8 cellular contexts compared by ENCODE assay signal in the genomic region with DNA sequence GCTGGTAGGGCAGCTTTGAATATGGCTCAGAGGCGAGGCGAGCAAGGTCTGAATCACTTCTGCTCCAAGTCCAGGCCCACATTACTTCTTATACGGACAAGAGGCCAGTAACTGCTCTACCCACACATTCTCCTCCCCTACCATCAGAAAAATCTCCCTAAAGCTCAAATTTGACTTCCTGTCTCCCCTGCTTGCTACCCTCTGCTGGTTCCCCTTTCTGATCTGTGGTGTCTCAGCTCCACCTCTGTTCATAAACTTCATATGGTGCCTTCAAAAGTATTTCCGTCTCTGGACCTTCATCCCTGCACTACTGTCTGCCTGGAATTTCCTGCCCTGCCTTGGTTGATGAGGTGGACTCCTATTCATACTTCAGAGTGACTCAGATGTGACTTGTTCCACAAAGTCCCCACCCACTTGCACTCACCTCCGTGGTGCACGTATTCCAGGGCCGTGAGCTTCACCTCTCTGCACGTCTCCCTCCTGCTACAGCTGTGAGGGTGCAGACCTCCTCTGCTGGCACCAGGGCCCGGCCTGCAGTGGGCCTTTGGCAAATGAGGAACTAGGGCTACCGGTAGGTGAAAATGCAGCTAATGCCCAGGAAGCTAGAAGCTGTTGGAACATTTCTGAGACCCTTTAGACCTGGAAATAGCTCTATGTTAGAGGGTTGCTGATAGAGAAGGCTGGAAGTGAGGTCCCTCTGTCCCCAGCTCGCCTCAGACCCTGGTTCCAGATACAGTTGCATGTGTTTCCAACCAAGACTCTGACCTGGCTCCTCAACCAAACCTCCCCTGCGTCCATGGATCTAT. TPM values are rescaled to one million over a fixed set of nuclear protein-coding genes. Genes with fewer than 3 reads are reported as not detected.
DNase-seq lines count a peak whose midpoint lies in the region; ATAC-seq and TF ChIP-seq lines count a peak whose summit lies in the region.

No MANE protein-coding gene starts in this region.

- H3K9me3 ChIP-seq in Peyer's patch = no peaks in the 10 kb centered on the region

- ATAC-seq in GM18873 (IDR thresholded peaks at IDR 0.05; ENCODE audit: low FRiP score, unreplicated experiment) (peak; percentile 69), HG03025 (IDR thresholded peaks at IDR 0.05; ENCODE audit: low FRiP score, unreplicated experiment) (peak; percentile 67), left colon (peak; percentile 91)
- ATAC-seq in stimulated activated naive B cell treated with anti-CD40 and anti-IgM and Interleukin-4, amounts not matched to agents 10 μg/mL and 1 μg/mL and 100 μg/mL, for 72 hours (replicated peaks) = peak; percentile 82

- peak overlapping the region in 3 of 4 donors; percentile 9 to 33 (median 27) for H3K4me3 ChIP-seq in Peyer's patch

- peaks cover 7 to 10% of the 10 kb centered on the region in 2 donors for H3K36me3 Mint-ChIP-seq in stimulated activated naive B cell treated with anti-CD40 and anti-IgM and Interleukin-4, amounts not matched to agents 10 μg/mL and 1 μg/mL and 100 μg/mL, for 72 hours

- H3K4me1 Mint-ChIP-seq in stimulated activated naive B cell treated with anti-CD40 and anti-IgM and Interleukin-4, amounts not matched to agents 10 μg/mL and 1 μg/mL and 100 μg/mL, for 72 hours = peaks cover 32 to 55% of the 10 kb centered on the region in 2 donors

- H3K27me3 Mint-ChIP-seq in stimulated activated naive B cell treated with anti-CD40 and anti-IgM and Interleukin-4, amounts not matched to agents 10 μg/mL and 1 μg/mL and 100 μg/mL, for 72 hours = no peaks in the 10 kb centered on the region

- peak overlapping the region; percentile 83 for H3K27ac Mint-ChIP-seq in stimulated activated naive B cell treated with anti-CD40 and anti-IgM and Interleukin-4, amounts not matched to agents 10 μg/mL and 1 μg/mL and 100 μg/mL, for 72 hours

- TF ChIP-seq POLR2A in Peyer's patch (IDR thresholded peaks at IDR 0.05) = peak; percentile 46 to 88

- H3K27ac ChIP-seq in Peyer's patch = peak overlapping the region; percentile 66 to 96 (median 80)

- intact Hi-C loops in left colon (cut with DNase I, micrococcal nuclease) = no loop called here

- peak in 1 of 6 experiments; percentile 21 for TF ChIP-seq CTCF in Peyer's patch (IDR thresholded peaks at IDR 0.05)

- DNase-seq in Peyer's patch (peak; percentile 70 to 90 (median 83)), activated T-helper 1 cell treated with Interleukin-2 at 50 U/mL for 16 hours (ENCODE audit: low read depth) (peak; percentile 24), left colon (peak; percentile 69 to 85), NCI-H82 (lab: John Stamatoyannopoulos, UW) (no peak), iPS-NIHi7 (ENCODE audit: extremely low spot score) (no peak)
- DNase-seq in stimulated activated naive B cell treated with anti-CD40 and anti-IgM and Interleukin-4, amounts not matched to agents 10 μg/mL and 1 μg/mL and 100 μg/mL, for 72 hours = peak; percentile 77

- H3K27me3 ChIP-seq in Peyer's patch = no peaks in the 10 kb centered on the region

- H3K36me3 ChIP-seq in Peyer's patch = no peaks in the 10 kb centered on the region

- H3K4me1 ChIP-seq in Peyer's patch = peaks cover 0 to 13% (median 4%) of the 10 kb centered on the region in 4 donors

- peak overlapping the region; percentile 51 to 63 for H3K4me3 Mint-ChIP-seq in stimulated activated naive B cell treated with anti-CD40 and anti-IgM and Interleukin-4, amounts not matched to agents 10 μg/mL and 1 μg/mL and 100 μg/mL, for 72 hours

- no peaks in the 10 kb centered on the region for H3K9me3 Mint-ChIP-seq in stimulated activated naive B cell treated with anti-CD40 and anti-IgM and Interleukin-4, amounts not matched to agents 10 μg/mL and 1 μg/mL and 100 μg/mL, for 72 hours

RNA-seq across cellular contexts. Expression of a gene that starts 24.6 kb away (rescaled TPM):
- total RNA-seq in Peyer's patch (10 to 100 TPM; 28.1 to 66.5 (median 44.3) TPM), left colon (100 to 1,000 TPM in 1 of 2 donors, 10 to 100 TPM in 1; 67.6 to 101 TPM)

RNA-seq across cellular contexts. Expression of a gene that starts 41.0 kb away (rescaled TPM):
- total RNA-seq in Peyer's patch (1,000 to 10,000 TPM; 3,771 to 5,073 (median 4,495) TPM), left colon (1,000 to 10,000 TPM; 1,780 to 2,331 TPM)

Comparison
In these comparisons a context has a peak if more than half of its experiments do, and no peak if none do; other contexts are left out.
1. DNase-seq: peak in Peyer's patch (3 of 3), activated T-helper 1 cell treated with Interleukin-2 at 50 U/mL for 16 hours (single experiment), left colon (2 of 2) and stimulated activated naive B cell treated with anti-CD40 and anti-IgM and Interleukin-4, amounts not matched to agents 10 μg/mL and 1 μg/mL and 100 μg/mL, for 72 hours (single experiment); none in NCI-H82 (single experiment) and iPS-NIHi7 (single experiment).
2. Peak in every context shown above with its lines, with median percentiles within 50 percentile points of each other: ATAC-seq.